ENCODE assay signal across 1 cellular context in genomic region chr1:31717341-31717740, GRCh38.
TF ChIP-seq lines count a peak whose summit lies in the region.

No MANE protein-coding gene starts in this region.

TF ChIP-seq in H1, 55 proteins besides CTCF, POLR2A, EP300 and RAD21:
- no peak for TF ChIP-seq CBX5 (IDR thresholded peaks at IDR 0.05; ENCODE audit: low read depth, low read length)
- no peak for TF ChIP-seq TBP (IDR thresholded peaks at IDR 0.05; ENCODE audit: low read depth, low read length)
- TF ChIP-seq KDM4A (IDR thresholded peaks at IDR 0.05; ENCODE audit: low read depth, low read length, severe bottlenecking), result no peak
- TF ChIP-seq CHD1 (IDR thresholded peaks at IDR 0.05; ENCODE audit: low read depth, low read length), result no peak
- TF ChIP-seq ATF2 (IDR thresholded peaks at IDR 0.05; ENCODE audit: low read length), result no peak
- TF ChIP-seq NRF1 (IDR thresholded peaks at IDR 0.05; ENCODE audit: low read depth, low read length), result no peak
- no peak for TF ChIP-seq JUN (IDR thresholded peaks at IDR 0.05; ENCODE audit: low read depth, low read length)
- no peak for TF ChIP-seq EGR1 (IDR thresholded peaks at IDR 0.05; ENCODE audit: borderline replicate concordance, low read depth, low read length)
- no peak for TF ChIP-seq KDM5A (IDR thresholded peaks at IDR 0.05; ENCODE audit: low read length)
- TF ChIP-seq EZH2 (IDR thresholded peaks at IDR 0.05; ENCODE audit: low read depth, low read length, severe bottlenecking), result no peak
- no peak for TF ChIP-seq GABPA (IDR thresholded peaks at IDR 0.05; ENCODE audit: borderline replicate concordance, insufficient read depth, low read length)
TF ChIP-seq in H1: peak in this region for 0.
